Comparison of ENCODE assay signal across 20 cellular contexts in the genomic region with DNA sequence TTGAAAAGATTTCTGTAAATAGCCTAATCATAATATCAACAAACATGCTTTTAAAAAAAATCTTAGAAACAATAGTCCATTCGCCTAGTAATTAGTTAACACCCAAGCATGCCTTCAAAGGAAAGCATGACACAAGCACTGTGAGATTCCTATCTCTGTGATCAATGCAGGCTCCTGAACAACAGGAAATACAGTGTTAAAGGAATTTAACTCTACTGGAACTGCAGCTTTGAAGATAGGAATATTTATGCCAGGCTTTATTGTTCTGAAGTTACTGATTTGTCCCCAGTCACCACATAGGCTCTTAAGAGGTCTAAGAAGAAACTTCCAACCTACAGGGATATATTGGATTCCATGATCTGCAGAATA. TPM values are rescaled to one million over a fixed set of nuclear protein-coding genes. Genes with fewer than 3 reads are reported as not detected.
A peak's percentile ranks its signal among the peaks of the same experiment; 100 is the strongest.
DNase-seq lines count a peak whose midpoint lies in the region; ATAC-seq, FAIRE-seq and TF ChIP-seq lines count a peak whose summit lies in the region.
"Had no signal": no experiment of that assay in that cellular context is flagged by ENCODE, and none has a peak within 500 bp of the region (broad histone marks: within the 10 kb centered on the region; RNA-seq: fewer than 3 reads in every experiment).

No MANE protein-coding gene starts in this region.

- no peaks in the 10 kb centered on the region for H3K27me3 Mint-ChIP-seq in GM23338 (ENCODE audit: insufficient read depth, low read depth, poor library complexity)

- no peaks in the 10 kb centered on the region for H3K9me3 ChIP-seq in SK-N-MC (ENCODE audit: low read depth, low read length)
- H3K9me3 ChIP-seq in endothelial cell of umbilical vein (replicated peaks; ENCODE audit: control insufficient read depth, insufficient read depth, low read length): no peaks in the 10 kb centered on the region
- H3K9me3 ChIP-seq in parathyroid adenoma (ENCODE audit: control insufficient read depth, low read length): no peaks in the 10 kb centered on the region

- H3K4me2 ChIP-seq in GM23338 (no peak overlapping the region), endothelial cell of umbilical vein (ENCODE audit: insufficient read depth, low read length) (peak overlapping the region; percentile 32), parathyroid adenoma (ENCODE audit: low read length) (no peak overlapping the region)

- H3F3A ChIP-seq in GM23338 (replicated peaks; ENCODE audit: low read depth): no peaks in the 10 kb centered on the region

- POLR2A ChIA-PET in endothelial cell of umbilical vein (lab: Charles Lee): interaction anchor here (1.4 to 1.8 kb wide), 3 partner anchors 9 to 25 kb away, joined by 4 to 15 read pairs (median 5); a partner anchor contains a TSS

- H3K9me3 Mint-ChIP-seq in GM23338: no peaks in the 10 kb centered on the region

- H3K4me3 ChIP-seq in GM23338 (no peak overlapping the region), SK-N-MC (no peak overlapping the region), endothelial cell of umbilical vein (replicated peaks in 1 of 3; ENCODE audit: insufficient read depth in 1 of 3, low read depth in 1 of 3, low read length in 3 of 3) (no peak overlapping the region), parathyroid adenoma (ENCODE audit: low read depth, low read length) (no peak overlapping the region)

- H3K36me3 Mint-ChIP-seq in GM23338 (ENCODE audit: low read depth): peaks cover 10% of the 10 kb centered on the region

- H3K27ac ChIP-seq in GM23338 (ENCODE audit: low read depth): peak overlapping the region; percentile 13; the same call in 1 of the 2 replicates
- no peak overlapping the region for H3K27ac ChIP-seq in SK-N-MC
- peak overlapping the region; percentile 89 for H3K27ac ChIP-seq in endothelial cell of umbilical vein (ENCODE audit: insufficient read depth, low read depth, low read length)
- H3K27ac ChIP-seq in parathyroid adenoma: peak overlapping the region; percentile 68
- H3K27ac ChIP-seq: C4-2B, HL-60 had no signal

- ATAC-seq in GM23338: peak; percentile 44; the same call in 1 of the 3 replicates
- ATAC-seq in GM21423 (IDR thresholded peaks at IDR 0.05; ENCODE audit: unreplicated experiment): no peak
- ATAC-seq: Panc1 had no signal

- intact Hi-C loops in endothelial cell of umbilical vein (cut with micrococcal nuclease): loop anchor here (1.0 kb wide), 3 partner anchors 10 to 25 kb away; a partner anchor contains a TSS

- no peak overlapping the region; the same call in 1 of the 2 replicates for H3K27ac Mint-ChIP-seq in GM23338

- H3K27me3 ChIP-seq in GM23338 (ENCODE audit: insufficient read depth) (no peaks in the 10 kb centered on the region), endothelial cell of umbilical vein (ENCODE audit: control insufficient read depth in 2 of 2, insufficient read depth in 2 of 2, low read length in 2 of 2) (no peaks in the 10 kb centered on the region), parathyroid adenoma (ENCODE audit: control insufficient read depth, insufficient read depth, low read length) (no peaks in the 10 kb centered on the region)

- 0 out of 2 replicates have a peak, but pooled peaks cover 8% of the 10 kb centered on the region for H3K9me2 ChIP-seq in GM23338 (ENCODE audit: insufficient read depth)

- dilution Hi-C loops in endothelial cell of umbilical vein (cut with MboI; ENCODE audit: extremely low pct_ligation_motif_present, low sequenced_read_pairs): no loop called here

- H3K9me1 ChIP-seq in endothelial cell of umbilical vein (replicated peaks; ENCODE audit: control insufficient read depth, extremely low read depth, insufficient read depth, low read length): no peaks in the 10 kb centered on the region

- no peak overlapping the region for H2AFZ ChIP-seq in GM23338
- H2AFZ ChIP-seq in endothelial cell of umbilical vein (ENCODE audit: low read depth, low read length): no peak overlapping the region
- peak overlapping the region; percentile 42 for H2AFZ ChIP-seq in parathyroid adenoma

- DNase-seq in GM23338 (ENCODE audit: low spot score) (peak; percentile 57), SK-N-MC (ENCODE audit: low read depth, low spot score) (peak; percentile 14), endothelial cell of umbilical vein (ENCODE audit: low read depth, low spot score) (peak; percentile 94), epidermal melanocyte (ENCODE audit: insufficient read length, low spot score) (no peak), AG08396 (ENCODE audit: low spot score) (no peak)
- DNase-seq: GF-D8, GOT3, KG1, NCI-H146, NCI-H2081, NCI-H510A, NCI-H82 had no signal

- peaks cover 8% of the 10 kb centered on the region; the same call in 1 of the 2 replicates for H3K4me1 ChIP-seq in GM23338 (ENCODE audit: insufficient read depth)
- peaks cover 19% of the 10 kb centered on the region for H3K4me1 ChIP-seq in endothelial cell of umbilical vein (ENCODE audit: control insufficient read depth, extremely low read depth, insufficient read depth, low read length)
- H3K4me1 ChIP-seq in parathyroid adenoma: peaks cover 30% of the 10 kb centered on the region

- TF ChIP-seq CTCF in GM23338 (conservative IDR thresholded peaks at IDR 0.05; ENCODE audit: low read depth in 2 of 2) (no peak), endothelial cell of umbilical vein (IDR thresholded peaks at IDR 0.05; ENCODE audit: extremely low read depth in 1 of 2, insufficient read depth in 1 of 2, low read depth in 1 of 2, low read length in 2 of 2) (no peak), parathyroid adenoma (IDR thresholded peaks at IDR 0.05) (no peak)

- BruUV-seq in endothelial cell of umbilical vein (replicated peaks; lab: Mats Ljungman, UMichigan): no TSS peak

- H3K36me3 ChIP-seq in GM23338 (ENCODE audit: insufficient read depth): no peaks in the 10 kb centered on the region
- H3K36me3 ChIP-seq in SK-N-MC (ENCODE audit: insufficient read depth, low read length): no peaks in the 10 kb centered on the region
- no peaks in the 10 kb centered on the region for H3K36me3 ChIP-seq in endothelial cell of umbilical vein (ENCODE audit: control insufficient read depth in 2 of 2, extremely low read depth in 1 of 2, insufficient read depth in 2 of 2, low read length in 2 of 2)
- H3K36me3 ChIP-seq in parathyroid adenoma (ENCODE audit: control insufficient read depth, insufficient read depth, low read length): no peaks in the 10 kb centered on the region

- CTCF ChIA-PET in endothelial cell of umbilical vein (lab: Charles Lee): interaction anchor here (1.0 to 2.0 kb wide), 5 partner anchors 9 to 32 kb away, joined by 3 to 9 read pairs (median 4); a partner anchor contains a TSS

- TF ChIP-seq POLR2A in endothelial cell of umbilical vein (IDR thresholded peaks at IDR 0.05; ENCODE audit: low read depth, low read length): no peak

- peak; percentile 87 for FAIRE-seq in endothelial cell of umbilical vein (lab: Jason Lieb, UNC)
- FAIRE-seq: A204.1, GM12891, GM18507 had no signal

- H4K20me1 ChIP-seq in GM23338 (replicated peaks; ENCODE audit: insufficient read depth) (no peaks in the 10 kb centered on the region), endothelial cell of umbilical vein (replicated peaks; ENCODE audit: control insufficient read depth, extremely low read depth, insufficient read depth, low read length) (no peaks in the 10 kb centered on the region)

- H3K4me1 Mint-ChIP-seq in GM23338: peaks cover 12% of the 10 kb centered on the region

- H3K79me2 ChIP-seq in GM23338 (replicated peaks; ENCODE audit: insufficient read depth) (0 out of 2 replicates have a peak, but pooled peaks cover 7% of the 10 kb centered on the region), endothelial cell of umbilical vein (ENCODE audit: control insufficient read depth, insufficient read depth, low read length) (no peaks in the 10 kb centered on the region), parathyroid adenoma (no peaks in the 10 kb centered on the region)

- H3K4me3 Mint-ChIP-seq in GM23338: no peak overlapping the region

- H3K9ac ChIP-seq in SK-N-MC (ENCODE audit: insufficient read length) (no peak overlapping the region), endothelial cell of umbilical vein (replicated peaks; ENCODE audit: extremely low read depth, insufficient read depth, low read length) (peak overlapping the region; percentile 44), parathyroid adenoma (no peak overlapping the region)

TF ChIP-seq in endothelial cell of umbilical vein, 7 proteins besides CTCF, POLR2A, EP300 and RAD21:
- no peak for TF ChIP-seq MYC (IDR thresholded peaks at IDR 0.05; ENCODE audit: low read depth, low read length)
- TF ChIP-seq POLR2AphosphoS5 (IDR thresholded peaks at IDR 0.05; ENCODE audit: insufficient read depth, low read depth, low read length): peak; percentile 74
- peak; percentile 86 for TF ChIP-seq JUN (IDR thresholded peaks at IDR 0.05; ENCODE audit: borderline replicate concordance, insufficient read depth, insufficient read length, low read depth)
- TF ChIP-seq, protein P1, sequence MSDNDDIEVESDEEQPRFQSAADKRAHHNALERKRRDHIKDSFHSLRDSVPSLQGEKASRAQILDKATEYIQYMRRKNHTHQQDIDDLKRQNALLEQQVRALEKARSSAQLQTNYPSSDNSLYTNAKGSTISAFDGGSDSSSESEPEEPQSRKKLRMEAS (IDR thresholded peaks at IDR 0.05; ENCODE audit: insufficient read depth, insufficient read length): peak; percentile 42
- no peak for TF ChIP-seq FOS (IDR thresholded peaks at IDR 0.05; ENCODE audit: borderline replicate concordance, insufficient read depth, low read length)
- peak; percentile 96 for TF ChIP-seq GATA2 (IDR thresholded peaks at IDR 0.05; ENCODE audit: insufficient read depth, insufficient read length, low read depth, low read length)
- TF ChIP-seq EZH2 (IDR thresholded peaks at IDR 0.05; ENCODE audit: borderline replicate concordance, low read depth, low read length, severe bottlenecking): no peak

RNA-seq across cellular contexts. Expression of a gene that starts 15.4 kb away (rescaled TPM):
- total RNA-seq in GM23338 (2014; rRNA removed; shearing (Covaris generic)): 6.8 and 6.9 TPM in 2 replicates
- 2.9 and 3.0 TPM in 2 replicates for polyA plus RNA-seq in GM23338 (2016; fragmentation: Nextera tagmentation; extraction: Ambion mirVana)
- 81.4 and 82.0 TPM in 2 replicates for total RNA-seq in endothelial cell of umbilical vein
- polyA plus RNA-seq in endothelial cell of umbilical vein: 91.7 and 119 TPM in 2 replicates
- 92.1 and 97.9 TPM in 2 replicates for polyA plus RNA-seq in endothelial cell of umbilical vein (2011; cell fraction: cytosol; rRNA removed)
- 146 and 167 TPM in 2 replicates for polyA plus RNA-seq in endothelial cell of umbilical vein (2011; cell fraction: nucleus; rRNA removed)
- polyA plus RNA-seq in endothelial cell of umbilical vein (2012): 72.5 and 82.2 TPM in 2 replicates
- polyA minus RNA-seq in endothelial cell of umbilical vein: 291 and 351 TPM in 2 replicates
- polyA minus RNA-seq in endothelial cell of umbilical vein (2011; cell fraction: cytosol; rRNA and poly(A)+ RNA removed): not detected
- 376 and 437 TPM in 2 replicates for polyA minus RNA-seq in endothelial cell of umbilical vein (2011; cell fraction: nucleus; rRNA and poly(A)+ RNA removed)

Comparison
In these comparisons a context has a peak if more than half of its experiments do, and no peak if none do; other contexts are left out.
1. DNase-seq: peak in GM23338 (single experiment), SK-N-MC (single experiment) and endothelial cell of umbilical vein (single experiment); none in epidermal melanocyte (single experiment) and AG08396 (single experiment).
2. RNA of a gene that starts 15.4 kb away (total RNA-seq): 81.4 to 82.0 TPM in endothelial cell of umbilical vein; 6.8 to 6.9 TPM in GM23338; every median in the first group is over 10 times any median in the second.